11 cellular contexts compared by ENCODE assay signal in genomic region chr3:128416578-128417150, GRCh38. TPM values are rescaled to one million over a fixed set of nuclear protein-coding genes. Genes with fewer than 3 reads are reported as not detected.
A peak's percentile ranks its signal among the peaks of the same experiment; 100 is the strongest.
DNase-seq lines count a peak whose midpoint lies in the region; ATAC-seq, FAIRE-seq and TF ChIP-seq lines count a peak whose summit lies in the region.
"Had no signal": no experiment of that assay in that cellular context is flagged by ENCODE, and none has a peak within 500 bp of the region (broad histone marks: within the 10 kb centered on the region; RNA-seq: fewer than 3 reads in every experiment).

No MANE protein-coding gene starts in this region.

- no peaks in the 10 kb centered on the region for H3K9me3 ChIP-seq in ascending aorta
- H3K9me3 ChIP-seq: body of pancreas had no signal

- FAIRE-seq in HTR-8/SVneo (lab: Jason Lieb, UNC), result peak; percentile 46

- DNase-seq in AG10803 (ENCODE audit: low read depth) (peak; percentile 85), HTR-8/SVneo (ENCODE audit: insufficient read length, low spot score) (peak; percentile 79), SW480 (ENCODE audit: low spot score) (peak; percentile 97), iPS-NIHi11 (ENCODE audit: low spot score) (peak; percentile 67), GM13977 (ENCODE audit: low spot score) (no peak), NCI-H2107 treated with DMSO at 0.1 percent for 48 hours (lab: John Stamatoyannopoulos, UW; ENCODE audit: unreplicated experiment) (no peak), ascending aorta (ENCODE audit: low spot score in 2 of 2) (no peak)
- DNase-seq: activated B cell treated with CpG ODN at 0.5 μM for 24 hours, body of pancreas, COR-L47 had no signal

- intact Hi-C loops in ascending aorta (cut with DNase I), result no loop called here

- H3K4me3 ChIP-seq in AG10803 (ENCODE audit: low read length) (no peak overlapping the region), ascending aorta (no peak overlapping the region)
- H3K4me3 ChIP-seq: body of pancreas had no signal

- ATAC-seq in GM21737 (IDR thresholded peaks at IDR 0.05; ENCODE audit: unreplicated experiment), result no peak
- ATAC-seq: body of pancreas had no signal

- H3K4me1 ChIP-seq in ascending aorta, result no peaks in the 10 kb centered on the region

- no peaks in the 10 kb centered on the region for H3K27me3 ChIP-seq in ascending aorta
- H3K27me3 ChIP-seq: body of pancreas had no signal

- no peak overlapping the region for H3K27ac ChIP-seq in ascending aorta
- H3K27ac ChIP-seq: body of pancreas had no signal

- TF ChIP-seq CTCF in AG10803 (conservative IDR thresholded peaks at IDR 0.05; ENCODE audit: low read length) (no peak), GM13977 (IDR thresholded peaks at IDR 0.05; ENCODE audit: extremely low read depth, insufficient read depth, missing control alignments) (no peak), ascending aorta (IDR thresholded peaks at IDR 0.05) (no peak)

- in situ Hi-C loops in GM13977 (cut with MboI; ENCODE audit: low pct_unique_long_range_greater_than_20kb, low sequenced_read_pairs, unreplicated experiment), result no loop called here

- H3K36me3 ChIP-seq in ascending aorta, result no peaks in the 10 kb centered on the region

RNA-seq across cellular contexts. Expression of gene DNAJB8, which starts 50.0 kb away (rescaled TPM):
- not detected for total RNA-seq in ascending aorta
- total RNA-seq: activated B cell treated with CpG ODN at 0.5 μM for 24 hours, body of pancreas had no signal

Comparison
In these comparisons a context has a peak if more than half of its experiments do, and no peak if none do; other contexts are left out.
1. DNase-seq: peak in AG10803 (single experiment), HTR-8/SVneo (single experiment), SW480 (single experiment) and iPS-NIHi11 (single experiment); none in GM13977 (single experiment), NCI-H2107 treated with DMSO at 0.1 percent for 48 hours (single experiment) and ascending aorta (0 of 2).